8 cellular contexts compared by ENCODE assay signal in genomic region chr1:247390116-247390791, GRCh38. TPM values are rescaled to one million over a fixed set of nuclear protein-coding genes. Genes with fewer than 3 reads are reported as not detected.
A peak's percentile ranks its signal among the peaks of the same experiment; 100 is the strongest.
DNase-seq lines count a peak whose midpoint lies in the region; ATAC-seq and TF ChIP-seq lines count a peak whose summit lies in the region.

No MANE protein-coding gene starts in this region.

- peak; percentile 99 for ATAC-seq in GM19035 (IDR thresholded peaks at IDR 0.05; ENCODE audit: unreplicated experiment)
- peak; percentile 100 for ATAC-seq in HG03175 (IDR thresholded peaks at IDR 0.05; ENCODE audit: unreplicated experiment)

- BruUV-seq in mammary epithelial cell (replicated peaks; lab: Mats Ljungman, UMichigan), result no TSS peak

- dilution Hi-C loops in mammary epithelial cell (cut with HindIII; ENCODE audit: low sequenced_read_pairs), result no loop called here

- H3K79me2 ChIP-seq in mammary epithelial cell (ENCODE audit: insufficient read depth, low read length), result no peaks in the 10 kb centered on the region

- no peak overlapping the region for H3K27ac ChIP-seq in WERI-Rb-1
- no peak overlapping the region for H3K27ac ChIP-seq in mammary epithelial cell (ENCODE audit: insufficient read depth, low read depth, low read length)

- TF ChIP-seq CTCF in WERI-Rb-1 (IDR thresholded peaks at IDR 0.05; ENCODE audit: low read depth, low read length) (peak; percentile 93), mammary epithelial cell (conservative IDR thresholded peaks at IDR 0.05 in 1 of 2, IDR thresholded peaks at IDR 0.05 in 1 of 2; ENCODE audit: extremely low read depth in 1 of 2, insufficient read depth in 1 of 2, low read depth in 1 of 2, low read length in 2 of 2) (peak; percentile 79 to 90), kidney epithelial cell (IDR thresholded peaks at IDR 0.05; ENCODE audit: insufficient read depth, low read length, poor library complexity, severe bottlenecking) (peak; percentile 96)

- no peaks in the 10 kb centered on the region for H3K9me3 ChIP-seq in WERI-Rb-1 (ENCODE audit: severe bottlenecking)
- H3K9me3 ChIP-seq in mammary epithelial cell (replicated peaks; ENCODE audit: insufficient read depth, low read length), result no peaks in the 10 kb centered on the region

- DNase-seq in AG20443 (ENCODE audit: low spot score), result peak; percentile 90
- peak; percentile 72 for DNase-seq in NCI-H2227 (lab: John Stamatoyannopoulos, UW; ENCODE audit: unreplicated experiment)
- DNase-seq in WERI-Rb-1, result peak; percentile 86
- peak; percentile 66 for DNase-seq in mammary epithelial cell
- DNase-seq in kidney epithelial cell (ENCODE audit: low read depth), result peak; percentile 28
- peak; percentile 56 to 79 (median 70) for DNase-seq in stimulated activated CD4-positive, alpha-beta T cell treated with anti-CD3 and anti-CD28 coated beads, Interleukin-1b, Interleukin-23, amount 100 ng/mL, for 24 hours (ENCODE audit: low read depth in 4 of 4, low spot score in 1 of 4)

- in situ Hi-C loops in mammary epithelial cell (cut with MboI; ENCODE audit: low sequenced_read_pairs in 2 of 2), result no loop called here

- H3K4me1 ChIP-seq in mammary epithelial cell (ENCODE audit: insufficient read depth, low read length), result no peaks in the 10 kb centered on the region

- H3K36me3 ChIP-seq in WERI-Rb-1, result no peaks in the 10 kb centered on the region
- H3K36me3 ChIP-seq in mammary epithelial cell (ENCODE audit: insufficient read depth, low read length), result no peaks in the 10 kb centered on the region
- no peaks in the 10 kb centered on the region for H3K36me3 ChIP-seq in kidney epithelial cell (ENCODE audit: control insufficient read depth, insufficient read depth, low read length)

- WGBS in mammary epithelial cell (ENCODE audit: low coverage, missing lambda C conversion rate), result 11% methylated on average over 9 of the region's 13 CpGs

- no peak overlapping the region for H3K9ac ChIP-seq in mammary epithelial cell (ENCODE audit: insufficient read depth, low read length)

- H3K27me3 ChIP-seq in WERI-Rb-1 (ENCODE audit: insufficient read depth, low read depth, severe bottlenecking) (peaks cover 32% of the 10 kb centered on the region), mammary epithelial cell (ENCODE audit: insufficient read depth, low read length) (no peaks in the 10 kb centered on the region), kidney epithelial cell (ENCODE audit: control insufficient read depth, insufficient read depth, low read length) (no peaks in the 10 kb centered on the region)

- peak overlapping the region; percentile 51 for H3K4me2 ChIP-seq in mammary epithelial cell (ENCODE audit: insufficient read depth, low read depth, low read length)

- intact Hi-C loops in mammary epithelial cell (cut with micrococcal nuclease), result loop anchor here (1.0 to 5.0 kb wide), 2 partner anchors 97 to 187 kb away; no protein-coding TSS in a partner anchor

- peak overlapping the region; percentile 69 for H2AFZ ChIP-seq in mammary epithelial cell (ENCODE audit: low read depth, low read length)

- no peaks in the 10 kb centered on the region for H4K20me1 ChIP-seq in mammary epithelial cell (ENCODE audit: insufficient read depth, low read length)

- H3K4me3 ChIP-seq in WERI-Rb-1 (ENCODE audit: low read depth, low read length), result no peak overlapping the region
- peak overlapping the region in 1 of 3 experiments; percentile 14 for H3K4me3 ChIP-seq in mammary epithelial cell (replicated peaks in 1 of 3; ENCODE audit: insufficient read depth in 1 of 3, low read depth in 2 of 3, low read length in 3 of 3)
- no peak overlapping the region for H3K4me3 ChIP-seq in kidney epithelial cell (ENCODE audit: low read depth, low read length)

- CTCF ChIA-PET in mammary epithelial cell (lab: Charles Lee; ENCODE audit: low non-redundant PET), result no interaction called here

RNA-seq across cellular contexts. Expression of gene NLRP3, which starts 25.7 kb away (rescaled TPM):
- total RNA-seq in mammary epithelial cell, result 1 to 10 TPM in 1 of 2 donors, under 1 TPM in 1; 0.12 to 3.0 TPM
- 0.05 TPM for polyA plus RNA-seq in mammary epithelial cell
- polyA minus RNA-seq in mammary epithelial cell, result not detected
- total RNA-seq in kidney epithelial cell, result 1.5 and 2.4 TPM in 2 replicates

RNA-seq across cellular contexts. Expression of gene ZNF496, which starts 58.6 kb away (rescaled TPM):
- total RNA-seq in mammary epithelial cell, result 10 to 100 TPM; 18.3 to 23.8 TPM
- 8.2 TPM for polyA plus RNA-seq in mammary epithelial cell
- polyA minus RNA-seq in mammary epithelial cell, result 16.2 TPM
- 65.7 and 91.8 TPM in 2 replicates for total RNA-seq in kidney epithelial cell

Comparison
In these comparisons a context has a peak if more than half of its experiments do, and no peak if none do; other contexts are left out.
1. DNase-seq: peak in every context shown above with its lines; median percentile 90 in AG20443; 86 in WERI-Rb-1; 72 in NCI-H2227; 70 in stimulated activated CD4-positive, alpha-beta T cell treated with anti-CD3 and anti-CD28 coated beads, Interleukin-1b, Interleukin-23, amount 100 ng/mL, for 24 hours; 66 in mammary epithelial cell; 28 in kidney epithelial cell.